9 cellular contexts compared by ENCODE assay signal in the genomic region with DNA sequence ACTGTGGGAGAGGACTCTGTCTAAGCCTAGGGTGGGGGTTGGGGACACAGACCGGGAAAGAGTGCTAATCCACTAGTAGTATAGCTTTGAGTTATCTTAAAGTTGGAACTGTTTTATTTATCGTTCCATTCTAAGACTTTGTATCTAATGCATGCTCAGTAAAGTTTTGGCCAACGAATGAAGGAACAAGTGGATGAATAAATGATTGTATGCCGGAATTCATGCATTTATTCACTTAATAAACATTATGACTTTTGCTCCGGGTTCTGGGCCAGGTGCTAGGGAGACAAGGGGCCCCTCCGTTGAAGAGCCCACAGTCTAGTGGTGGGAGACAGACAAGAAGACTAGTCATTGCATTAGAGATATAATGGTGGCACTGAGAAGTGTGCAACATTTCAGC. TPM values are rescaled to one million over a fixed set of nuclear protein-coding genes. Genes with fewer than 3 reads are reported as not detected.
A peak's percentile ranks its signal among the peaks of the same experiment; 100 is the strongest.
DNase-seq lines count a peak whose midpoint lies in the region; ATAC-seq and TF ChIP-seq lines count a peak whose summit lies in the region.
"Had no signal": no experiment of that assay in that cellular context is flagged by ENCODE, and none has a peak within 500 bp of the region (broad histone marks: within the 10 kb centered on the region; RNA-seq: fewer than 3 reads in every experiment).

No MANE protein-coding gene starts in this region.

- peaks cover 0 to 1% (median 0%) of the 10 kb centered on the region in 11 donors for H3K9me3 Mint-ChIP-seq in naive thymus-derived CD4-positive, alpha-beta T cell

- H3K27ac Mint-ChIP-seq in naive thymus-derived CD4-positive, alpha-beta T cell: peak overlapping the region; percentile 94 to 100 (median 98)

- POLR2A ChIA-PET in AG04450 (lab: Yijun Ruan, JAX): interaction anchor here (1.0 kb wide), 1 partner anchor 15 kb away, joined by 4 read pairs; no protein-coding TSS in a partner anchor
- POLR2A ChIA-PET in naive thymus-derived CD4-positive, alpha-beta T cell (lab: Charles Lee): interaction anchor here (1.1 to 3.0 kb wide), 6 partner anchors 14 to 293 kb away, joined by 4 to 15 read pairs (median 8); partner anchors contain the start of gene ANAPC15

- H3K4me1 Mint-ChIP-seq in naive thymus-derived CD4-positive, alpha-beta T cell: peaks cover 32 to 76% (median 66%) of the 10 kb centered on the region in 7 donors

- H3K27me3 Mint-ChIP-seq in naive thymus-derived CD4-positive, alpha-beta T cell: no peaks in the 10 kb centered on the region

- no peak for TF ChIP-seq CTCF in AG04450 (IDR thresholded peaks at IDR 0.05; ENCODE audit: low read depth, low read length)
- TF ChIP-seq CTCF in KMS-11 (conservative IDR thresholded peaks at IDR 0.05; ENCODE audit: low read depth, low read length): no peak
- no peak for TF ChIP-seq CTCF in colonic mucosa (IDR thresholded peaks at IDR 0.05)

- peaks cover 42% of the 10 kb centered on the region for H3K79me2 ChIP-seq in KMS-11 (ENCODE audit: insufficient read depth, low read depth)

- no peak for DNase-seq in AG04450 (ENCODE audit: low read depth, low spot score)
- no peak for DNase-seq in colonic mucosa
- DNase-seq in naive thymus-derived CD4-positive, alpha-beta T cell: no peak
- no peak for DNase-seq in activated gamma-delta T cell treated with Interleukin-2 at 50 U/mL for 16 hours
- no peak for DNase-seq in epidermal melanocyte (ENCODE audit: insufficient read length, low spot score)

- H3K4me3 Mint-ChIP-seq in naive thymus-derived CD4-positive, alpha-beta T cell: peak overlapping the region; percentile 92 to 100 (median 98)

- H3K27me3 ChIP-seq in AG04450 (ENCODE audit: control insufficient read depth, insufficient read depth, low read length) (no peaks in the 10 kb centered on the region), KMS-11 (ENCODE audit: insufficient read depth, low read depth) (no peaks in the 10 kb centered on the region), colonic mucosa (no peaks in the 10 kb centered on the region)
- no peaks in the 10 kb centered on the region for H3K27me3 ChIP-seq in naive thymus-derived CD4-positive, alpha-beta T cell (ENCODE audit: control insufficient read depth in 2 of 2, insufficient read depth in 2 of 2, low read length in 2 of 2)

- ATAC-seq in naive thymus-derived CD4-positive, alpha-beta T cell: no peak
- ATAC-seq in GM18519 (IDR thresholded peaks at IDR 0.05; ENCODE audit: low FRiP score, unreplicated experiment) (no peak), GM19328 (IDR thresholded peaks at IDR 0.05; ENCODE audit: unreplicated experiment) (no peak)

- peaks cover 0 to 8% (median 0%) of the 10 kb centered on the region in 5 donors for H3K36me3 Mint-ChIP-seq in naive thymus-derived CD4-positive, alpha-beta T cell

- H4K20me1 ChIP-seq in KMS-11 (ENCODE audit: insufficient read depth): no peaks in the 10 kb centered on the region

- peaks cover 27% of the 10 kb centered on the region for H3K4me1 ChIP-seq in KMS-11 (ENCODE audit: low read depth, poor library complexity, severe bottlenecking)
- peaks cover 3% of the 10 kb centered on the region for H3K4me1 ChIP-seq in colonic mucosa
- H3K4me1 ChIP-seq in naive thymus-derived CD4-positive, alpha-beta T cell (ENCODE audit: control insufficient read depth in 2 of 2, insufficient read depth in 2 of 2, low read length in 2 of 2): peaks cover 17 to 22% of the 10 kb centered on the region in 2 donors

- H3K4me3 ChIP-seq in AG04450 (ENCODE audit: low read depth, low read length): peak overlapping the region; percentile 95
- no peak overlapping the region for H3K4me3 ChIP-seq in KMS-11 (IDR thresholded peaks at IDR 0.05; ENCODE audit: insufficient read depth, low read depth, low read length)
- peak overlapping the region; percentile 83 for H3K4me3 ChIP-seq in colonic mucosa
- H3K4me3 ChIP-seq in naive thymus-derived CD4-positive, alpha-beta T cell (ENCODE audit: low read length): peak overlapping the region; percentile 97

- H3K9ac ChIP-seq in KMS-11 (peak overlapping the region; percentile 26; the same call in 1 of the 2 replicates), colonic mucosa (ENCODE audit: low read depth in 2 of 2, low read length in 2 of 2) (peak overlapping the region; percentile 52 to 82)

- H3K4me2 ChIP-seq in KMS-11: peak overlapping the region; percentile 100

- CTCF ChIA-PET in AG04450 (lab: Charles Lee): interaction anchor here (1.0 kb wide), 1 partner anchor 129 kb away, joined by 4 read pairs; no protein-coding TSS in a partner anchor
- CTCF ChIA-PET in naive thymus-derived CD4-positive, alpha-beta T cell (lab: Charles Lee): no interaction called here

- no peak overlapping the region; the same call in 1 of the 2 replicates for H2AFZ ChIP-seq in KMS-11 (ENCODE audit: low read depth)

- H3K36me3 ChIP-seq in KMS-11 (ENCODE audit: insufficient read depth) (0 out of 2 replicates have a peak, but pooled peaks cover 6% of the 10 kb centered on the region), colonic mucosa (no peaks in the 10 kb centered on the region)
- peaks cover 0 to 14% (median 0%) of the 10 kb centered on the region in 3 experiments for H3K36me3 ChIP-seq in naive thymus-derived CD4-positive, alpha-beta T cell (ENCODE audit: control insufficient read depth in 2 of 3, insufficient read depth in 3 of 3, low read length in 3 of 3)

- H3K27ac ChIP-seq in AG04450 (ENCODE audit: low read depth, low read length) (no peak overlapping the region), KMS-11 (no peak overlapping the region), colonic mucosa (no peak overlapping the region)
- peak overlapping the region; percentile 88 for H3K27ac ChIP-seq in naive thymus-derived CD4-positive, alpha-beta T cell (ENCODE audit: low read depth, low read length)

- H3K9me3 ChIP-seq in AG04450 (ENCODE audit: control insufficient read depth, insufficient read depth, low read length): no peaks in the 10 kb centered on the region; the same call in 1 of the 2 replicates
- no peaks in the 10 kb centered on the region for H3K9me3 ChIP-seq in colonic mucosa
- H3K9me3 ChIP-seq in naive thymus-derived CD4-positive, alpha-beta T cell (ENCODE audit: control insufficient read depth in 2 of 3, low read length in 3 of 3): no peaks in the 10 kb centered on the region

- intact Hi-C loops in colonic mucosa (cut with DNase I): no loop called here
- intact Hi-C loops in naive thymus-derived CD4-positive, alpha-beta T cell (cut with micrococcal nuclease): loop anchor here (2.0 kb wide), 3 partner anchors 143 to 1947 kb away; partner anchors contain the start of genes COA4 (in 1 of the 2), LAMTOR1 (in 1 of the 2) and PAAF1 (in 1 of the 2)

RNA-seq across cellular contexts. Expression of gene RNF121, which starts 0.6 kb away (rescaled TPM):
- polyA plus RNA-seq in AG04450 (2011; rRNA removed): 47.3 and 47.8 TPM in 2 replicates
- polyA minus RNA-seq in AG04450 (2011; rRNA and poly(A)+ RNA removed): 72.5 and 75.9 TPM in 2 replicates
- total RNA-seq in colonic mucosa: 10 to 100 TPM; 28.6 to 43.0 TPM
- total RNA-seq in naive thymus-derived CD4-positive, alpha-beta T cell: 10 to 100 TPM; 18.2 to 37.2 (median 29.2) TPM
- 10 to 100 TPM in 1 of 2 donors, 1 to 10 TPM in 1; 8.8 to 10.8 TPM for polyA plus RNA-seq in naive thymus-derived CD4-positive, alpha-beta T cell

RNA-seq across cellular contexts. Expression of gene XNDC1N, which starts 1.1 kb away (rescaled TPM):
- polyA plus RNA-seq in AG04450 (2011; rRNA removed): 3.1 TPM in 2 replicates
- polyA minus RNA-seq in AG04450 (2011; rRNA and poly(A)+ RNA removed): 10.1 and 13.0 TPM in 2 replicates
- 10 to 100 TPM in 1 of 2 donors, 1 to 10 TPM in 1; 7.9 to 13.3 TPM for total RNA-seq in colonic mucosa
- 10 to 100 TPM; 18.8 to 27.2 (median 24.3) TPM for total RNA-seq in naive thymus-derived CD4-positive, alpha-beta T cell
- polyA plus RNA-seq in naive thymus-derived CD4-positive, alpha-beta T cell: 1 to 10 TPM; 5.0 to 8.8 TPM

RNA-seq across cellular contexts. Expression of gene DEFB131B, which starts 51.2 kb away (rescaled TPM):
- not detected in 2 replicates for polyA plus RNA-seq in AG04450 (2011; rRNA removed)
- not detected in 2 replicates for polyA minus RNA-seq in AG04450 (2011; rRNA and poly(A)+ RNA removed)
- total RNA-seq in colonic mucosa: not detected
- not detected for total RNA-seq in naive thymus-derived CD4-positive, alpha-beta T cell
- polyA plus RNA-seq in naive thymus-derived CD4-positive, alpha-beta T cell: not detected
- total RNA-seq: glomerular endothelial cell had no signal
